Comparison of ENCODE assay signal across 16 cellular contexts in the genomic region with DNA sequence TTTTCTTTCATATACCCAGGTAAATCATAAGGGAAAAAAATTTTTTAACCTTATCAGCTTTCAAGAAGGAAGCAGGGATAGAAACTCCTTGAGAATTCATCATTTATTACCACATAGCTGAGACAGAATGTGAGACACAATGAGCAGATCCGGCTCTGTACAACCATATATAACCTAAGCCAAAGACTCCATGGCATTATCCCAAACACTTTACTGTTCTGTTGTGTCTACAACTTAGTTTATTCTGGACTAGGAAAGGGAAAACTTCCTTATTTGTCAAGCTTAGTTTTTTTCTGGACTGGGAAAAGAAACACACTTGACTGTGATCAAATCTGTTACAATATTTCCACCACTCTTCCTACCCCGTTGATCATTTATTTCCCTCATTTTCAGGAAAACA. TPM values are rescaled to one million over a fixed set of nuclear protein-coding genes. Genes with fewer than 3 reads are reported as not detected.
A peak's percentile ranks its signal among the peaks of the same experiment; 100 is the strongest.
DNase-seq lines count a peak whose midpoint lies in the region; ATAC-seq and TF ChIP-seq lines count a peak whose summit lies in the region.
"Had no signal": no experiment of that assay in that cellular context is flagged by ENCODE, and none has a peak within 500 bp of the region (broad histone marks: within the 10 kb centered on the region; RNA-seq: fewer than 3 reads in every experiment).

No MANE protein-coding gene starts in this region.

- no peak overlapping the region for H3K27ac ChIP-seq in left lung
- peak overlapping the region; percentile 43 to 51 for H3K27ac ChIP-seq in thoracic aorta
- H3K27ac ChIP-seq: BLaER1 treated with 17β-estradiol and CSF1 and Interleukin-3, amounts not matched to agents 10 nM and 100 nM had no signal

- peaks cover 4% of the 10 kb centered on the region for H3K36me3 Mint-ChIP-seq in central memory CD8-positive, alpha-beta T cell (ENCODE audit: insufficient read depth)

- H3K4me3 Mint-ChIP-seq in central memory CD8-positive, alpha-beta T cell = no peak overlapping the region
- H3K4me3 Mint-ChIP-seq: CD4-positive, alpha-beta T cell; H9 had no signal

- no peaks in the 10 kb centered on the region for H3K27me3 ChIP-seq in left lung
- H3K27me3 ChIP-seq in thoracic aorta (replicated peaks; ENCODE audit: insufficient read depth) = no peaks in the 10 kb centered on the region
- H3K27me3 ChIP-seq: BLaER1 treated with 17β-estradiol and CSF1 and Interleukin-3, amounts not matched to agents 10 nM and 100 nM had no signal

- H3K4me1 ChIP-seq in left lung = no peaks in the 10 kb centered on the region
- peaks cover 0 to 20% of the 10 kb centered on the region in 2 donors for H3K4me1 ChIP-seq in thoracic aorta (ENCODE audit: control insufficient read depth in 1 of 2, low read depth in 2 of 2)

- H3K36me3 ChIP-seq in left lung = no peaks in the 10 kb centered on the region
- no peaks in the 10 kb centered on the region for H3K36me3 ChIP-seq in thoracic aorta
- H3K36me3 ChIP-seq: BLaER1 treated with 17β-estradiol and CSF1 and Interleukin-3, amounts not matched to agents 10 nM and 100 nM had no signal

- H3K9me3 ChIP-seq in left lung = no peaks in the 10 kb centered on the region
- H3K9me3 ChIP-seq in thoracic aorta = no peaks in the 10 kb centered on the region
- H3K9me3 ChIP-seq: BLaER1 treated with 17β-estradiol and CSF1 and Interleukin-3, amounts not matched to agents 10 nM and 100 nM had no signal

- no peaks in the 10 kb centered on the region for H3K9me3 Mint-ChIP-seq in central memory CD8-positive, alpha-beta T cell
- H3K9me3 Mint-ChIP-seq: CD4-positive, alpha-beta T cell; H9 had no signal

- DNase-seq in LNCaP clone FGC (ENCODE audit: low read depth) (peak; percentile 96), left lung (no peak), thoracic aorta (ENCODE audit: low spot score) (no peak), glomerular visceral epithelial cell (ENCODE audit: extremely low spot score) (no peak)
- DNase-seq in central memory CD8-positive, alpha-beta T cell (ENCODE audit: low spot score in 2 of 2) = no peak
- DNase-seq: 8988T; Calu3; CD4-positive, alpha-beta T cell; DMS 273 treated with DMSO at 0.1 percent for 48 hours; GOT3; H9 had no signal

- H3K4me3 ChIP-seq in LNCaP clone FGC (ENCODE audit: low read depth, low read length) (peak overlapping the region; percentile 28), left lung (no peak overlapping the region), thoracic aorta (no peak overlapping the region)
- H3K4me3 ChIP-seq: BLaER1 treated with 17β-estradiol and CSF1 and Interleukin-3, amounts not matched to agents 10 nM and 100 nM had no signal

- TF ChIP-seq CTCF in LNCaP clone FGC (IDR thresholded peaks at IDR 0.05; ENCODE audit: control insufficient read depth, extremely low read depth, insufficient read depth) (no peak), left lung (IDR thresholded peaks at IDR 0.05) (no peak), thoracic aorta (IDR thresholded peaks at IDR 0.05) (no peak)

- no peak for ATAC-seq in central memory CD8-positive, alpha-beta T cell (replicated peaks; ENCODE audit: extremely low read depth, poor library complexity, severe bottlenecking)
- ATAC-seq in left lung (peak; percentile 40), thoracic aorta (ENCODE audit: insufficient number of reproducible peaks, low FRiP score, low read depth) (peak; percentile 77), GM18520 (IDR thresholded peaks at IDR 0.05; ENCODE audit: unreplicated experiment) (no peak), HG02970 (IDR thresholded peaks at IDR 0.05; ENCODE audit: low FRiP score, unreplicated experiment) (no peak)

- peaks cover 14% of the 10 kb centered on the region for H3K4me1 Mint-ChIP-seq in central memory CD8-positive, alpha-beta T cell

- no peaks in the 10 kb centered on the region for H3K27me3 Mint-ChIP-seq in central memory CD8-positive, alpha-beta T cell
- H3K27me3 Mint-ChIP-seq: CD4-positive, alpha-beta T cell had no signal

- H3K27ac Mint-ChIP-seq in central memory CD8-positive, alpha-beta T cell (ENCODE audit: low read depth) = peak overlapping the region; percentile 35
- H3K27ac Mint-ChIP-seq: CD4-positive, alpha-beta T cell; H9 had no signal

- intact Hi-C loops in left lung (cut with DNase I) = no loop called here

RNA-seq across cellular contexts. Expression of a gene that starts 38.3 kb away (rescaled TPM):
- total RNA-seq in left lung = 1 to 10 TPM; 1.3 to 3.6 TPM
- total RNA-seq in thoracic aorta = 10 to 100 TPM; 14.5 to 35.1 TPM
- total RNA-seq: Daoy, HT1080 had no signal

Comparison
In these comparisons a context has a peak if more than half of its experiments do, and no peak if none do; other contexts are left out.
1. ATAC-seq: peak in left lung (single experiment) and thoracic aorta (single experiment); none in central memory CD8-positive, alpha-beta T cell (single experiment), GM18520 (single experiment) and HG02970 (single experiment).
2. H3K27ac ChIP-seq: peak in thoracic aorta (2 of 2); none in left lung (0 of 2).